Comparison of ENCODE assay signal across 21 cellular contexts in genomic region chr11:75281469-75282095, GRCh38. TPM values are rescaled to one million over a fixed set of nuclear protein-coding genes. Genes with fewer than 3 reads are reported as not detected.
DNase-seq lines count a peak whose midpoint lies in the region; ATAC-seq and TF ChIP-seq lines count a peak whose summit lies in the region.
"Had no signal": no experiment of that assay in that cellular context is flagged by ENCODE, and none has a peak within 500 bp of the region (broad histone marks: within the 10 kb centered on the region; RNA-seq: fewer than 3 reads in every experiment).

No MANE protein-coding gene starts in this region.

- H3K36me3 Mint-ChIP-seq in central memory CD8-positive, alpha-beta T cell (ENCODE audit: insufficient read depth) = peaks cover 5% of the 10 kb centered on the region

- no peak overlapping the region for H3K27ac ChIP-seq in right lobe of liver
- peak overlapping the region in 3 of 5 donors; percentile 52 to 56 (median 55) for H3K27ac ChIP-seq in stomach
- H3K27ac ChIP-seq: 22Rv1, epithelial cell of prostate had no signal

- H3K4me1 ChIP-seq in right lobe of liver (no peaks in the 10 kb centered on the region), stomach (peaks cover 5 to 26% (median 8%) of the 10 kb centered on the region in 4 donors)

- H3K27me3 Mint-ChIP-seq in central memory CD8-positive, alpha-beta T cell = no peaks in the 10 kb centered on the region

- no peak for TF ChIP-seq EP300 in stomach (IDR thresholded peaks at IDR 0.05)

- ATAC-seq in Right ventricle myocardium superior (ENCODE audit: poor library complexity) (no peak), left cardiac atrium (no peak), right lobe of liver (no peak), GM21723 (IDR thresholded peaks at IDR 0.05; ENCODE audit: unreplicated experiment) (no peak)
- ATAC-seq in central memory CD8-positive, alpha-beta T cell (replicated peaks; ENCODE audit: extremely low read depth, poor library complexity, severe bottlenecking) = no peak

- peak overlapping the region; percentile 44 for H3K27ac Mint-ChIP-seq in central memory CD8-positive, alpha-beta T cell (ENCODE audit: low read depth)
- H3K27ac Mint-ChIP-seq: T-helper 2 cell treated with Interferon-gamma antibody and Interleukin-4, amounts not matched to agents 5 μg/mL and 100 μg/mL, for 36 hours had no signal

- H3K9me3 ChIP-seq in right lobe of liver (no peaks in the 10 kb centered on the region), stomach (no peaks in the 10 kb centered on the region)

- DNase-seq in Right ventricle myocardium superior (peak; percentile 17), left cardiac atrium (no peak), right lobe of liver (peak in 2 of 3 donors; percentile 18 to 32), stomach (no peak), H4 (ENCODE audit: low spot score) (no peak), HUDEP-2 (lab: John Stamatoyannopoulos, UW; ENCODE audit: unreplicated experiment in 76 of 76) (no peak)
- DNase-seq in central memory CD8-positive, alpha-beta T cell (ENCODE audit: low spot score in 2 of 2) = no peak
- DNase-seq: activated CD8-positive, alpha-beta memory T cell treated with anti-CD3 and anti-CD28 coated beads for 24 hours; activated effector memory CD4-positive, alpha-beta T cell treated with anti-CD3 and anti-CD28 coated beads, Interleukin-2, amount 50 U/mL, for 16 hours; cerebellar nuclear complex; EL; H9; head of caudate nucleus; mesendoderm; NCI-H510A; stimulated activated CD4-positive, alpha-beta T cell treated with anti-CD3 and anti-CD28 coated beads, Interleukin-2, amount 100 ng/mL, for 24 hours had no signal

- H3K4me3 Mint-ChIP-seq in central memory CD8-positive, alpha-beta T cell = no peak overlapping the region
- H3K4me3 Mint-ChIP-seq: H9; T-helper 2 cell treated with Interferon-gamma antibody and Interleukin-4, amounts not matched to agents 5 μg/mL and 100 μg/mL, for 36 hours had no signal

- H3K9me3 Mint-ChIP-seq in central memory CD8-positive, alpha-beta T cell = no peaks in the 10 kb centered on the region
- H3K9me3 Mint-ChIP-seq: H9; T-helper 2 cell treated with Interferon-gamma antibody and Interleukin-4, amounts not matched to agents 5 μg/mL and 100 μg/mL, for 36 hours had no signal

- no peak overlapping the region for H3K4me3 ChIP-seq in right lobe of liver
- no peak overlapping the region for H3K4me3 ChIP-seq in stomach
- H3K4me3 ChIP-seq: smooth muscle cell had no signal

- 73% methylated on average over 4 of the region's 10 CpGs for WGBS in right lobe of liver (ENCODE audit: insufficient coverage, low coverage, low lambda C conversion rate, missing lambda C conversion rate)
- 80 to 91% (median 85%) methylated on average over 7 to 10 of the region's 10 CpGs for WGBS in stomach, 5 donors

- intact Hi-C loops in Right ventricle myocardium superior (cut with DNase I) = no loop called here
- intact Hi-C loops in left cardiac atrium (cut with DNase I) = loop anchor here (2.0 to 5.0 kb wide), 2 partner anchors 46 to 103 kb away; no protein-coding TSS in a partner anchor
- intact Hi-C loops in right lobe of liver (cut with DNase I) = loop anchor here (2.0 to 10.0 kb wide), 3 partner anchors 41 to 263 kb away; no protein-coding TSS in a partner anchor
- intact Hi-C loops in stomach (cut with DNase I; ENCODE audit: low total_unique reads) = loop anchor here (5.0 to 10.0 kb wide), 2 partner anchors 101 to 253 kb away; no protein-coding TSS in a partner anchor

- TF ChIP-seq CTCF in right lobe of liver (IDR thresholded peaks at IDR 0.05) (no peak), stomach (IDR thresholded peaks at IDR 0.05) (no peak)

- no peak for TF ChIP-seq POLR2A in right lobe of liver (IDR thresholded peaks at IDR 0.05)
- TF ChIP-seq POLR2A in stomach (IDR thresholded peaks at IDR 0.05) = no peak

- peaks cover 22% of the 10 kb centered on the region for H3K4me1 Mint-ChIP-seq in central memory CD8-positive, alpha-beta T cell

- H3K27me3 ChIP-seq in right lobe of liver = no peaks in the 10 kb centered on the region
- H3K27me3 ChIP-seq in stomach = no peaks in the 10 kb centered on the region

- H3K36me3 ChIP-seq in right lobe of liver (peaks cover 0 to 30% (median 3%) of the 10 kb centered on the region in 4 donors), stomach (peaks cover 59 to 100% (median 99%) of the 10 kb centered on the region in 4 donors)

RNA-seq across cellular contexts. Expression of gene TPBGL, which starts 41.0 kb away (rescaled TPM):
- total RNA-seq in Right ventricle myocardium superior = 0.11 TPM
- total RNA-seq in left cardiac atrium = under 1 TPM; 0.21 to 0.42 TPM
- not detected for total RNA-seq in right lobe of liver
- 1 to 10 TPM in 1 of 5 donors, not detected in 4; 1.2 TPM for total RNA-seq in stomach
- polyA plus RNA-seq in stomach = under 1 TPM in 1 of 3 donors, not detected in 2; 0.13 TPM
- not detected in 2 replicates for total RNA-seq in H4 (2014; rRNA removed; shearing (Covaris generic))

Comparison
In these comparisons a context has a peak if more than half of its experiments do, and no peak if none do; other contexts are left out.
1. DNase-seq: peak in Right ventricle myocardium superior (single experiment) and right lobe of liver (2 of 3); none in left cardiac atrium (single experiment), central memory CD8-positive, alpha-beta T cell (0 of 2), stomach (single experiment), H4 (single experiment) and HUDEP-2 (0 of 76).
2. H3K27ac ChIP-seq: peak in stomach (3 of 5); none in right lobe of liver (0 of 3).